In the genomic region with DNA sequence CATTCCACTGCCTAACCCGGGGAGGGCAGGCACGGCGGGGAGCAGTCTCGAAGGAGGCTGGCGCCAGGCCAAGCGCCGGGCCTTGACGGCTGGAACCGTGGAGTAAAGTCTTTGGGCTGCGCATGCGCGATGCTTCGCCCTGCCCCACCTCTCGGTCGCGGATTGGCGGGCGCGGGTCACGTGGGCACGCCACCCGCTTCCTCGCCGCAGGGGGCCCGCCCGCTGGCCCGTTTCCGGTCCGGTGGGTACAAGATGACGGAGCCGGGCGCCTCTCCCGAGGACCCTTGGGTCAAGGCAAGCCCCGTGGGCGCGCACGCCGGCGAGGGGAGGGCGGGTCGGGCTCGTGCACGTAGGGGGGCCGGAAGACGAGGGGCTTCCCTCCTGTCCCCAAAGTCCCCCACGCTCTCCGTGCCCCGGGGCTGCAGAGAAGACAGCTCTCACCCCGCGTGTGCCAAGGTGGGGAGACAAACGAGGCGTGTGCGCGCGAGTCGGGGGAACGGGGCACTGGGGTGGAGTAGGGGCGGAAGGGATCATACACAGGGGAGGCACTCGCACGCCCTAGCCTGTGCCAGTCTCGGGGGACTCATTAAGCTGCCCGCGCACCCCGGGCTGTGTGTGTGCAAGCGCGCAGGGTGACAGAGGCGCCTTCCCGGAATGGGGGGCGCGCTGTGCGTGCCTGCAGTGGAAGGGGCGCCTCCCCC, we compare ENCODE assay signal across 8 cellular contexts. TPM values are rescaled to one million over a fixed set of nuclear protein-coding genes. Genes with fewer than 3 reads are reported as not detected.
DNase-seq lines count a peak whose midpoint lies in the region; ATAC-seq and TF ChIP-seq lines count a peak whose summit lies in the region.

A gene with protein sequence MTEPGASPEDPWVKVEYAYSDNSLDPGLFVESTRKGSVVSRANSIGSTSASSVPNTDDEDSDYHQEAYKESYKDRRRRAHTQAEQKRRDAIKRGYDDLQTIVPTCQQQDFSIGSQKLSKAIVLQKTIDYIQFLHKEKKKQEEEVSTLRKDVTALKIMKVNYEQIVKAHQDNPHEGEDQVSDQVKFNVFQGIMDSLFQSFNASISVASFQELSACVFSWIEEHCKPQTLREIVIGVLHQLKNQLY (plus strand): TSS at position 228 of the 701 bp plus-strand sequence. CDS start 25 bp downstream, at position 253.

- H3K27me3 ChIP-seq in left ventricle myocardium inferior (ENCODE audit: low read depth) (no peaks in the 10 kb centered on the region), prostate gland (replicated peaks; ENCODE audit: insufficient read depth) (no peaks in the 10 kb centered on the region), upper lobe of right lung (no peaks in the 10 kb centered on the region)

- 0% methylated on average over 49 of the region's 72 CpGs for WGBS in prostate gland

- peaks cover 59% of the 10 kb centered on the region for H3K36me3 ChIP-seq in left ventricle myocardium inferior
- H3K36me3 ChIP-seq in prostate gland = peaks cover 2 to 8% of the 10 kb centered on the region in 2 donors
- H3K36me3 ChIP-seq in upper lobe of right lung = peaks cover 60% of the 10 kb centered on the region

- peak within 1 kb of the TSS; percentile 93 for H3K27ac Mint-ChIP-seq in T-helper 17 cell

- H3K4me3 ChIP-seq in left ventricle myocardium inferior (peak within 1 kb of the TSS; percentile 99), prostate gland (peak within 1 kb of the TSS; percentile 69 to 88), upper lobe of right lung (peak within 1 kb of the TSS; percentile 97)

- H3K36me3 Mint-ChIP-seq in T-helper 17 cell (ENCODE audit: low read depth) = no peaks in the 10 kb centered on the region

- DNase-seq in ELR (ENCODE audit: low read depth) (peak; percentile 94), NCI-H1694 treated with DMSO at 0.1 percent for 48 hours (lab: John Stamatoyannopoulos, UW) (peak; percentile 86), T-helper 17 cell (peak; percentile 83 to 91 (median 90)), amniotic stem cell (lab: John Stamatoyannopoulos, UW) (peak; percentile 74), left ventricle myocardium inferior (peak; percentile 96), prostate gland (ENCODE audit: low spot score) (peak; percentile 90), upper lobe of right lung (peak; percentile 98)

- peak; percentile 47 for TF ChIP-seq POLR2A in prostate gland (IDR thresholded peaks at IDR 0.05)

- H3K4me3 Mint-ChIP-seq in T-helper 17 cell = peak within 1 kb of the TSS; percentile 97

- intact Hi-C loops in left ventricle myocardium inferior (cut with micrococcal nuclease) = no loop called here
- intact Hi-C loops in prostate gland (cut with DNase I) = no loop called here
- intact Hi-C loops in upper lobe of right lung (cut with DNase I) = no loop called here

- no peaks in the 10 kb centered on the region for H3K9me3 ChIP-seq in T-helper 17 cell (ENCODE audit: control insufficient read depth, low read length, poor library complexity, severe bottlenecking)
- no peaks in the 10 kb centered on the region for H3K9me3 ChIP-seq in left ventricle myocardium inferior (replicated peaks)
- H3K9me3 ChIP-seq in prostate gland = no peaks in the 10 kb centered on the region
- no peaks in the 10 kb centered on the region for H3K9me3 ChIP-seq in upper lobe of right lung

- H3K27me3 Mint-ChIP-seq in T-helper 17 cell = no peaks in the 10 kb centered on the region

- peak; percentile 16 for TF ChIP-seq CTCF in left ventricle myocardium inferior (IDR thresholded peaks at IDR 0.05; ENCODE audit: borderline replicate concordance)
- TF ChIP-seq CTCF in prostate gland (IDR thresholded peaks at IDR 0.05) = peak in 2 of 4 experiments; percentile 12 to 31
- TF ChIP-seq CTCF in upper lobe of right lung (IDR thresholded peaks at IDR 0.05) = no peak

- peaks cover 77% of the 10 kb centered on the region for H3K4me1 ChIP-seq in left ventricle myocardium inferior
- peaks cover 28% of the 10 kb centered on the region for H3K4me1 ChIP-seq in prostate gland (replicated peaks)
- peaks cover 52% of the 10 kb centered on the region for H3K4me1 ChIP-seq in upper lobe of right lung

- ATAC-seq in HG02759 (IDR thresholded peaks at IDR 0.05; ENCODE audit: unreplicated experiment) = peak; percentile 66
- peak; percentile 82 for ATAC-seq in T-helper 17 cell
- peak; percentile 84 for ATAC-seq in upper lobe of right lung

- H3K4me1 Mint-ChIP-seq in T-helper 17 cell = peaks cover 23% of the 10 kb centered on the region

- H3K27ac ChIP-seq in left ventricle myocardium inferior (replicated peaks) (peak within 1 kb of the TSS; percentile 100), prostate gland (peak within 1 kb of the TSS; percentile 82 to 85), upper lobe of right lung (peak within 1 kb of the TSS; percentile 97)

RNA-seq across cellular contexts. Expression of the gene that starts here (rescaled TPM):
- total RNA-seq in T-helper 17 cell (10 to 100 TPM; 33.1 to 36.1 TPM), left ventricle myocardium inferior (79.7 TPM), prostate gland (10 to 100 TPM; 28.1 to 52.3 TPM), upper lobe of right lung (61.3 TPM)

Comparison
In these comparisons a context has a peak if more than half of its experiments do, and no peak if none do; other contexts are left out.
1. Peak in every context shown above with its lines: DNase-seq, ATAC-seq, H3K4me3 ChIP-seq and H3K27ac ChIP-seq.